In the genomic region with DNA sequence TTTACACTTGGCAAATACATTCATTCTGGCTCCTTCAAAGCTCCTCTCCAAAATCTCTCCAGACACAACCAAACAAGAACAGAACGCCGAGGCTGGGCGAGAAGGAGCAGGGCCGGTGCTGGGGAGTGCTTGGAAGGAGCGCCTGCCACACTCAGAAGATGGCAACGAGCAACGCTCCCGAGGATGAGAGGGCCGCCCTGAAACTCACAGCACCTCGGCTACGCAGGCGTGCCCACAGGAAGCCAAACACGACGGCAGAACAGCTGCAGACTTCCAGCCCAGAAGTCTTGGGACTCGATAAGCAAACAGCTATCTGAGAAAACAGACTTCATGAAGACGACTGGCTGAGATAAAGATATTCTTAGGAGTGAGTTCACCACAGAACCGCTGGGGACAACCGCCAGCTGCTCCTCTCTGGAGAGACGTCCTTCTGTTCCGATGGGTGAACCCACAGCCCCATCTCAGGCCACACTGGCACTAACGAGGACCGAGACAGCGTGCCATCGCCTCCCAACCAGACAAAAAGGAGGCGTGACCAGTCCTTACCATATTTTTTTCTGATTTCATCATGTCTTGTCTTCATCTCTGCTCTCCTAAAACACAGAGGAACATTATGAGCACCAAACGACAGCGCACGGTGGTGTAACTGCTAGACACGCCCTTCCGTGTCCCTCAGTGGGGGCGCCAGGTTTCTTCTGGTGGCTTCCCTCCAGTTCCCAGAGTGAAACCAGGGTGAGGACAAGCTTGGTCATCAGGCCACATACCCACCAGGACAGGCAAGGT, we compare ENCODE assay signal across 17 cellular contexts. TPM values are rescaled to one million over a fixed set of nuclear protein-coding genes. Genes with fewer than 3 reads are reported as not detected.
A peak's percentile ranks its signal among the peaks of the same experiment; 100 is the strongest.
DNase-seq lines count a peak whose midpoint lies in the region; ATAC-seq, FAIRE-seq and TF ChIP-seq lines count a peak whose summit lies in the region.
"Had no signal": no experiment of that assay in that cellular context is flagged by ENCODE, and none has a peak within 500 bp of the region (broad histone marks: within the 10 kb centered on the region; RNA-seq: fewer than 3 reads in every experiment).

No MANE protein-coding gene starts in this region.

- peak; percentile 99 for FAIRE-seq in K562 (lab: Jason Lieb, UNC)
- FAIRE-seq: A549, small intestine had no signal

- no peaks in the 10 kb centered on the region for H3K27me3 ChIP-seq in K562 (ENCODE audit: control insufficient read depth in 2 of 2, insufficient read depth in 2 of 2, low read length in 2 of 2)
- no peaks in the 10 kb centered on the region for H3K27me3 ChIP-seq in osteoblast (ENCODE audit: insufficient read depth, low read length)
- no peaks in the 10 kb centered on the region for H3K27me3 ChIP-seq in mammary epithelial cell (ENCODE audit: insufficient read depth, low read length)
- H3K27me3 ChIP-seq: breast epithelium, transverse colon had no signal

- H3K27me3 Mint-ChIP-seq in activated CD4-positive, alpha-beta T cell treated with anti-CD3 and anti-CD28 coated beads, Interleukin-2, amount 10 ng/mL, durations not matched to agents 24 days and 14 days: no peaks in the 10 kb centered on the region
- H3K27me3 Mint-ChIP-seq: activated B cell treated with CpG ODN at 0.5 μM for 24 hours had no signal

- H3K9me3 ChIP-seq in K562 (replicated peaks; ENCODE audit: control insufficient read depth, insufficient read depth, low read depth, low read length): no peaks in the 10 kb centered on the region
- no peaks in the 10 kb centered on the region for H3K9me3 ChIP-seq in osteoblast (ENCODE audit: low read depth, low read length)
- H3K9me3 ChIP-seq in mammary epithelial cell (replicated peaks; ENCODE audit: insufficient read depth, low read length): no peaks in the 10 kb centered on the region
- H3K9me3 ChIP-seq: A549, breast epithelium, transverse colon had no signal

- peaks cover 6% of the 10 kb centered on the region for H3K9me1 ChIP-seq in K562 (ENCODE audit: control insufficient read depth, insufficient read depth, low read length)

- H3K36me3 ChIP-seq in K562 (ENCODE audit: control insufficient read depth, insufficient read depth, low read length) (peaks cover 87% of the 10 kb centered on the region), osteoblast (ENCODE audit: insufficient read depth, low read length) (peaks cover 92% of the 10 kb centered on the region), mammary epithelial cell (ENCODE audit: insufficient read depth, low read length) (peaks cover 23% of the 10 kb centered on the region)

- H3K4me1 Mint-ChIP-seq in activated CD4-positive, alpha-beta T cell treated with anti-CD3 and anti-CD28 coated beads, Interleukin-2, amount 10 ng/mL, durations not matched to agents 24 days and 14 days: peaks cover 18% of the 10 kb centered on the region

- dilution Hi-C loops in mammary epithelial cell (cut with HindIII; ENCODE audit: low sequenced_read_pairs): loop anchor here (5.0 kb wide), 1 partner anchor 48 kb away; no protein-coding TSS in a partner anchor

- H3K9ac ChIP-seq in K562 (ENCODE audit: insufficient read depth in 1 of 2, low read depth in 2 of 2, low read length in 2 of 2) (peak overlapping the region; percentile 8 to 52; a peak in 3 of 4 replicates), mammary epithelial cell (ENCODE audit: insufficient read depth, low read length) (no peak overlapping the region)

- POLR2A ChIA-PET in K562 (lab: Yijun Ruan, JAX): interaction anchor here (0.5 to 1.7 kb wide), 19 partner anchors 9 to 53 kb away, joined by 3 to 9 read pairs (median 4); partner anchors contain the start of genes PTTG1IP, SUMO3 and UBE2G2

- no peak for DNase-seq in activated CD4-positive, alpha-beta T cell treated with anti-CD3 and anti-CD28 coated beads, Interleukin-2, amount 10 ng/mL, durations not matched to agents 24 days and 14 days
- DNase-seq in activated CD4-positive, alpha-beta T cell treated with anti-CD3 and anti-CD28 coated beads for 4 hours: no peak
- DNase-seq in NCI-H226 (peak; percentile 0), K562 (ENCODE audit: extremely low read depth in 1 of 4, low spot score in 3 of 4) (peak; percentile 87 to 98 (median 90)), osteoblast (ENCODE audit: insufficient read length, low spot score, missing footprints) (peak; percentile 32), mammary epithelial cell (no peak), foreskin fibroblast (no peak), HuH-7 (ENCODE audit: low spot score) (no peak)
- DNase-seq: activated B cell treated with CpG ODN at 0.5 μM for 24 hours, IMR-90, NCI-H1694, NCI-H526 treated with DMSO at 0.1 percent for 48 hours, SHP77 treated with DMSO at 0.1 percent for 48 hours, small intestine, transverse colon had no signal

- peak overlapping the region; percentile 86 for H3K4me2 ChIP-seq in K562 (ENCODE audit: insufficient read depth, low read length)
- no peak overlapping the region for H3K4me2 ChIP-seq in osteoblast (ENCODE audit: insufficient read depth, low read length)
- H3K4me2 ChIP-seq in mammary epithelial cell (ENCODE audit: insufficient read depth, low read depth, low read length): no peak overlapping the region
- H3K4me2 ChIP-seq: A549 had no signal

- H3K4me3 Mint-ChIP-seq in activated CD4-positive, alpha-beta T cell treated with anti-CD3 and anti-CD28 coated beads, Interleukin-2, amount 10 ng/mL, durations not matched to agents 24 days and 14 days: no peak overlapping the region
- H3K4me3 Mint-ChIP-seq: activated B cell treated with CpG ODN at 0.5 μM for 24 hours had no signal

- in situ Hi-C loops in K562 (cut with MboI): no loop called here
- in situ Hi-C loops in mammary epithelial cell (cut with MboI; ENCODE audit: low sequenced_read_pairs in 2 of 2): no loop called here

- peak overlapping the region; percentile 25 for H3K27ac Mint-ChIP-seq in activated CD4-positive, alpha-beta T cell treated with anti-CD3 and anti-CD28 coated beads, Interleukin-2, amount 10 ng/mL, durations not matched to agents 24 days and 14 days
- H3K27ac Mint-ChIP-seq: activated B cell treated with CpG ODN at 0.5 μM for 24 hours had no signal

- peak overlapping the region; percentile 81 for H3K27ac ChIP-seq in K562 (ENCODE audit: extremely low read depth, low read depth, low read length)
- no peak overlapping the region for H3K27ac ChIP-seq in osteoblast (ENCODE audit: low read depth, low read length)
- H3K27ac ChIP-seq in mammary epithelial cell (ENCODE audit: insufficient read depth, low read depth, low read length): no peak overlapping the region
- H3K27ac ChIP-seq: A549, breast epithelium, transverse colon had no signal

- peaks cover 51% of the 10 kb centered on the region for H3K36me3 Mint-ChIP-seq in activated CD4-positive, alpha-beta T cell treated with anti-CD3 and anti-CD28 coated beads, Interleukin-2, amount 10 ng/mL, durations not matched to agents 24 days and 14 days (ENCODE audit: low read depth)

- no peak overlapping the region; the same call in 1 of the 2 replicates for H3K4me3 ChIP-seq in K562
- H3K4me3 ChIP-seq in osteoblast (ENCODE audit: insufficient read depth, low read length): no peak overlapping the region
- no peak overlapping the region for H3K4me3 ChIP-seq in mammary epithelial cell (replicated peaks in 1 of 3; ENCODE audit: insufficient read depth in 1 of 3, low read depth in 2 of 3, low read length in 3 of 3)
- H3K4me3 ChIP-seq in foreskin fibroblast (ENCODE audit: low read depth in 1 of 2, low read length in 2 of 2): no peak overlapping the region
- H3K4me3 ChIP-seq: A549, breast epithelium, transverse colon had no signal

- intact Hi-C loops in activated CD4-positive, alpha-beta T cell treated with anti-CD3 and anti-CD28 coated beads, Interleukin-2, amount 10 ng/mL, durations not matched to agents 24 days and 14 days (cut with micrococcal nuclease): no loop called here
- intact Hi-C loops in K562 (cut with micrococcal nuclease): loop anchor here (1.0 kb wide), 2 partner anchors 15 to 18 kb away; partner anchors contain the start of gene PTTG1IP
- intact Hi-C loops in mammary epithelial cell (cut with micrococcal nuclease): no loop called here

- TF ChIP-seq RAD21 in K562 (CRISPR knock-in tag; conservative IDR thresholded peaks at IDR 0.05 in 1 of 2, IDR thresholded peaks at IDR 0.05 in 1 of 2): peak; percentile 49 to 64

- CTCF ChIA-PET in K562 (lab: Yijun Ruan, JAX; ENCODE audit: low intra/inter-chr PET ratio) (interaction anchor here (0.5 kb wide), 1 partner anchor 700 kb away, joined by 3 read pairs; no protein-coding TSS in a partner anchor), mammary epithelial cell (lab: Charles Lee; ENCODE audit: low non-redundant PET) (no interaction called here)

- H2AFZ ChIP-seq in K562 (ENCODE audit: low read depth, low read length) (peak overlapping the region; percentile 60), osteoblast (ENCODE audit: low read length) (no peak overlapping the region), mammary epithelial cell (ENCODE audit: low read depth, low read length) (no peak overlapping the region)

- peak; percentile 59 to 68 (median 66) for TF ChIP-seq CTCF in K562 (IDR thresholded peaks at IDR 0.05 in 2 of 3, conservative IDR thresholded peaks at IDR 0.05 in 1 of 3; ENCODE audit: insufficient read depth in 2 of 3, low read depth in 1 of 3, low read length in 3 of 3)
- TF ChIP-seq CTCF in osteoblast (IDR thresholded peaks at IDR 0.05; ENCODE audit: extremely low read depth, low read depth, low read length): no peak
- no peak for TF ChIP-seq CTCF in mammary epithelial cell (conservative IDR thresholded peaks at IDR 0.05 in 1 of 2, IDR thresholded peaks at IDR 0.05 in 1 of 2; ENCODE audit: extremely low read depth in 1 of 2, insufficient read depth in 1 of 2, low read depth in 1 of 2, low read length in 2 of 2)
- TF ChIP-seq CTCF in foreskin fibroblast (IDR thresholded peaks at IDR 0.05; ENCODE audit: low read depth, low read length): no peak

- WGBS in K562 (ENCODE audit: insufficient coverage, low coverage, missing lambda C conversion rate): under 1% methylated on average over 31 of the region's 31 CpGs
- 97% methylated on average over 31 of the region's 31 CpGs for WGBS in mammary epithelial cell (ENCODE audit: low coverage, missing lambda C conversion rate)

- BruUV-seq in K562 (replicated peaks; lab: Mats Ljungman, UMichigan): no TSS peak
- no TSS peak for BruUV-seq in mammary epithelial cell (replicated peaks; lab: Mats Ljungman, UMichigan)

- ATAC-seq in K562: peak; percentile 94
- ATAC-seq: A549 had no signal

- H3K9me3 Mint-ChIP-seq in activated CD4-positive, alpha-beta T cell treated with anti-CD3 and anti-CD28 coated beads, Interleukin-2, amount 10 ng/mL, durations not matched to agents 24 days and 14 days: no peaks in the 10 kb centered on the region
- H3K9me3 Mint-ChIP-seq: activated B cell treated with CpG ODN at 0.5 μM for 24 hours had no signal

- H4K20me1 ChIP-seq in K562 (replicated peaks; ENCODE audit: control insufficient read depth, insufficient read depth, low read length) (no peaks in the 10 kb centered on the region; the same call in 1 of the 2 replicates), osteoblast (ENCODE audit: insufficient read depth, low read length) (peaks cover 81% of the 10 kb centered on the region), mammary epithelial cell (ENCODE audit: insufficient read depth, low read length) (no peaks in the 10 kb centered on the region)

- H3K79me2 ChIP-seq in K562 (ENCODE audit: control insufficient read depth, insufficient read depth, low read length) (peaks cover 25% of the 10 kb centered on the region), osteoblast (ENCODE audit: insufficient read depth, low read length) (peaks cover 90% of the 10 kb centered on the region), mammary epithelial cell (ENCODE audit: insufficient read depth, low read length) (peaks cover 85% of the 10 kb centered on the region)

- no peak for TF ChIP-seq POLR2A in K562 (conservative IDR thresholded peaks at IDR 0.05)

- peaks cover 35 to 57% of the 10 kb centered on the region in 2 experiments for H3K4me1 ChIP-seq in K562 (replicated peaks in 1 of 2; ENCODE audit: control insufficient read depth in 2 of 2, insufficient read depth in 2 of 2, low read length in 2 of 2)
- H3K4me1 ChIP-seq in osteoblast (ENCODE audit: insufficient read depth, low read length): no peaks in the 10 kb centered on the region
- H3K4me1 ChIP-seq in mammary epithelial cell (ENCODE audit: insufficient read depth, low read length): peaks cover 18% of the 10 kb centered on the region
- H3K4me1 ChIP-seq: A549 had no signal

- TF ChIP-seq EP300 in K562 (IDR thresholded peaks at IDR 0.05; ENCODE audit: low read length): peak; percentile 98

RNA-seq across cellular contexts. Expression of gene PTTG1IP, which starts 18.6 kb away (rescaled TPM):
- 44.2 and 46.5 TPM in 2 replicates for total RNA-seq in activated CD4-positive, alpha-beta T cell treated with anti-CD3 and anti-CD28 coated beads, Interleukin-2, amount 10 ng/mL, durations not matched to agents 24 days and 14 days
- 109 and 139 TPM in 2 replicates for total RNA-seq in K562 (2011; cell fraction: chromatin; rRNA removed; ENCODE audit: low replicate concordance)
- total RNA-seq in K562 (2011; cell fraction: nucleolus; rRNA removed): 131 and 151 TPM in 2 replicates
- total RNA-seq in K562 (2011; cell fraction: nucleoplasm; rRNA removed): 146 and 174 TPM in 2 replicates
- 85.4 and 97.6 TPM in 2 replicates for total RNA-seq in K562 (2014; rRNA removed)
- total RNA-seq in K562 (2014; rRNA removed; fragmentation: Illumina TruSeq; extraction: Trizol): 65.7 and 66.2 TPM in 2 replicates
- 92.9 and 98.7 TPM in 2 replicates for total RNA-seq in K562 (2015; rRNA removed; fragmentation: Illumina TruSeq; extraction: Trizol)
- total RNA-seq in K562 (2021): 99.3 and 99.5 TPM in 2 replicates
- 92.4 and 138 TPM in 2 replicates for polyA plus RNA-seq in K562 (2011; rRNA removed)
- 79.9 and 115 TPM in 2 replicates for polyA plus RNA-seq in K562 (2011; cell fraction: cytosol; rRNA removed)
- polyA plus RNA-seq in K562 (2011; cell fraction: nucleus; rRNA removed): 69.1 and 123 TPM in 2 replicates
- 77.4 and 167 TPM in 2 replicates for polyA plus RNA-seq in K562 (2012)
- 77.0 and 77.8 TPM in 2 replicates for polyA plus RNA-seq in K562 (2014; fragmentation: Illumina TruSeq; extraction: Trizol)
- polyA plus RNA-seq in K562 (2014; fragmentation: Nextera tagmentation; extraction: Ambion mirVana): 1 to 10 TPM; 5.0 to 9.2 TPM
- 82.4 and 86.9 TPM in 2 replicates for polyA plus RNA-seq in K562 (2014; rRNA removed)
- 54.1 and 70.2 TPM in 2 replicates for polyA minus RNA-seq in K562 (2011; rRNA and poly(A)+ RNA removed)
- polyA minus RNA-seq in K562 (2011; cell fraction: cytosol; rRNA and poly(A)+ RNA removed): 69.1 and 114 TPM in 2 replicates
- 17.4 and 40.2 TPM in 2 replicates for polyA minus RNA-seq in K562 (2011; cell fraction: nucleus; rRNA and poly(A)+ RNA removed)
- 413 and 480 TPM in 2 replicates for total RNA-seq in osteoblast
- total RNA-seq in mammary epithelial cell: 100 to 1,000 TPM; 131 to 269 TPM
- polyA plus RNA-seq in mammary epithelial cell: 146 TPM
- 174 TPM for polyA minus RNA-seq in mammary epithelial cell

RNA-seq across cellular contexts. Expression of gene SUMO3, which starts 37.0 kb away (rescaled TPM):
- total RNA-seq in activated CD4-positive, alpha-beta T cell treated with anti-CD3 and anti-CD28 coated beads, Interleukin-2, amount 10 ng/mL, durations not matched to agents 24 days and 14 days: 90.3 and 90.6 TPM in 2 replicates
- 32.4 and 33.2 TPM in 2 replicates for total RNA-seq in K562 (2011; cell fraction: chromatin; rRNA removed; ENCODE audit: low replicate concordance)
- total RNA-seq in K562 (2011; cell fraction: nucleolus; rRNA removed): 27.5 and 32.6 TPM in 2 replicates
- total RNA-seq in K562 (2011; cell fraction: nucleoplasm; rRNA removed): 42.5 and 55.7 TPM in 2 replicates
- 95.2 and 118 TPM in 2 replicates for total RNA-seq in K562 (2014; rRNA removed)
- 101 TPM in 2 replicates for total RNA-seq in K562 (2014; rRNA removed; fragmentation: Illumina TruSeq; extraction: Trizol)
- total RNA-seq in K562 (2015; rRNA removed; fragmentation: Illumina TruSeq; extraction: Trizol): 111 and 113 TPM in 2 replicates
- 120 TPM in 2 replicates for total RNA-seq in K562 (2021)
- polyA plus RNA-seq in K562 (2011; rRNA removed): 110 and 128 TPM in 2 replicates
- polyA plus RNA-seq in K562 (2011; cell fraction: cytosol; rRNA removed): 132 and 183 TPM in 2 replicates
- 41.4 and 52.1 TPM in 2 replicates for polyA plus RNA-seq in K562 (2011; cell fraction: nucleus; rRNA removed)
- polyA plus RNA-seq in K562 (2012): 95.3 and 142 TPM in 2 replicates
- polyA plus RNA-seq in K562 (2014; fragmentation: Illumina TruSeq; extraction: Trizol): 142 and 144 TPM in 2 replicates
- 10 to 100 TPM; 13.9 to 21.6 TPM for polyA plus RNA-seq in K562 (2014; fragmentation: Nextera tagmentation; extraction: Ambion mirVana)
- polyA plus RNA-seq in K562 (2014; rRNA removed): 143 and 146 TPM in 2 replicates
- polyA minus RNA-seq in K562 (2011; rRNA and poly(A)+ RNA removed): 105 and 120 TPM in 2 replicates
- polyA minus RNA-seq in K562 (2011; cell fraction: cytosol; rRNA and poly(A)+ RNA removed): 70.3 and 71.5 TPM in 2 replicates
- polyA minus RNA-seq in K562 (2011; cell fraction: nucleus; rRNA and poly(A)+ RNA removed): 18.8 and 32.3 TPM in 2 replicates
- 80.7 and 82.8 TPM in 2 replicates for total RNA-seq in osteoblast
- 10 to 100 TPM; 58.1 to 58.8 TPM for total RNA-seq in mammary epithelial cell
- 89.6 TPM for polyA plus RNA-seq in mammary epithelial cell
- polyA minus RNA-seq in mammary epithelial cell: 52.9 TPM

RNA-seq across cellular contexts. Expression of gene UBE2G2, which starts 53.2 kb away (rescaled TPM):
- 143 and 148 TPM in 2 replicates for total RNA-seq in activated CD4-positive, alpha-beta T cell treated with anti-CD3 and anti-CD28 coated beads, Interleukin-2, amount 10 ng/mL, durations not matched to agents 24 days and 14 days
- 217 and 395 TPM in 2 replicates for total RNA-seq in K562 (2011; cell fraction: chromatin; rRNA removed; ENCODE audit: low replicate concordance)
- total RNA-seq in K562 (2011; cell fraction: nucleolus; rRNA removed): 127 and 140 TPM in 2 replicates
- 222 and 291 TPM in 2 replicates for total RNA-seq in K562 (2011; cell fraction: nucleoplasm; rRNA removed)
- 122 and 148 TPM in 2 replicates for total RNA-seq in K562 (2014; rRNA removed)
- total RNA-seq in K562 (2014; rRNA removed; fragmentation: Illumina TruSeq; extraction: Trizol): 109 and 112 TPM in 2 replicates
- total RNA-seq in K562 (2015; rRNA removed; fragmentation: Illumina TruSeq; extraction: Trizol): 99.0 and 112 TPM in 2 replicates
- total RNA-seq in K562 (2021): 131 and 140 TPM in 2 replicates
- polyA plus RNA-seq in K562 (2011; rRNA removed): 210 and 225 TPM in 2 replicates
- 249 and 260 TPM in 2 replicates for polyA plus RNA-seq in K562 (2011; cell fraction: cytosol; rRNA removed)
- 234 and 303 TPM in 2 replicates for polyA plus RNA-seq in K562 (2011; cell fraction: nucleus; rRNA removed)
- polyA plus RNA-seq in K562 (2012): 119 and 202 TPM in 2 replicates
- 198 and 202 TPM in 2 replicates for polyA plus RNA-seq in K562 (2014; fragmentation: Illumina TruSeq; extraction: Trizol)
- 10 to 100 TPM; 47.5 to 74.3 TPM for polyA plus RNA-seq in K562 (2014; fragmentation: Nextera tagmentation; extraction: Ambion mirVana)
- polyA plus RNA-seq in K562 (2014; rRNA removed): 200 and 297 TPM in 2 replicates
- 146 and 179 TPM in 2 replicates for polyA minus RNA-seq in K562 (2011; rRNA and poly(A)+ RNA removed)
- polyA minus RNA-seq in K562 (2011; cell fraction: cytosol; rRNA and poly(A)+ RNA removed): 83.5 and 87.6 TPM in 2 replicates
- polyA minus RNA-seq in K562 (2011; cell fraction: nucleus; rRNA and poly(A)+ RNA removed): 115 and 148 TPM in 2 replicates
- 75.3 and 94.3 TPM in 2 replicates for total RNA-seq in osteoblast
- 10 to 100 TPM; 85.7 to 93.1 TPM for total RNA-seq in mammary epithelial cell
- 82.0 TPM for polyA plus RNA-seq in mammary epithelial cell
- polyA minus RNA-seq in mammary epithelial cell: 82.4 TPM

Comparison
In these comparisons a context has a peak if more than half of its experiments do, and no peak if none do; other contexts are left out.
1. DNase-seq: peak in NCI-H226 (single experiment), K562 (4 of 4) and osteoblast (single experiment); none in activated CD4-positive, alpha-beta T cell treated with anti-CD3 and anti-CD28 coated beads, Interleukin-2, amount 10 ng/mL, durations not matched to agents 24 days and 14 days (single experiment), activated CD4-positive, alpha-beta T cell treated with anti-CD3 and anti-CD28 coated beads for 4 hours (0 of 2), mammary epithelial cell (single experiment), foreskin fibroblast (0 of 2) and HuH-7 (single experiment).
2. CTCF ChIP-seq: peak in K562 (3 of 3); none in osteoblast (single experiment), mammary epithelial cell (0 of 2) and foreskin fibroblast (single experiment).